ENCODE assay signal across 8 cellular contexts in the genomic region with DNA sequence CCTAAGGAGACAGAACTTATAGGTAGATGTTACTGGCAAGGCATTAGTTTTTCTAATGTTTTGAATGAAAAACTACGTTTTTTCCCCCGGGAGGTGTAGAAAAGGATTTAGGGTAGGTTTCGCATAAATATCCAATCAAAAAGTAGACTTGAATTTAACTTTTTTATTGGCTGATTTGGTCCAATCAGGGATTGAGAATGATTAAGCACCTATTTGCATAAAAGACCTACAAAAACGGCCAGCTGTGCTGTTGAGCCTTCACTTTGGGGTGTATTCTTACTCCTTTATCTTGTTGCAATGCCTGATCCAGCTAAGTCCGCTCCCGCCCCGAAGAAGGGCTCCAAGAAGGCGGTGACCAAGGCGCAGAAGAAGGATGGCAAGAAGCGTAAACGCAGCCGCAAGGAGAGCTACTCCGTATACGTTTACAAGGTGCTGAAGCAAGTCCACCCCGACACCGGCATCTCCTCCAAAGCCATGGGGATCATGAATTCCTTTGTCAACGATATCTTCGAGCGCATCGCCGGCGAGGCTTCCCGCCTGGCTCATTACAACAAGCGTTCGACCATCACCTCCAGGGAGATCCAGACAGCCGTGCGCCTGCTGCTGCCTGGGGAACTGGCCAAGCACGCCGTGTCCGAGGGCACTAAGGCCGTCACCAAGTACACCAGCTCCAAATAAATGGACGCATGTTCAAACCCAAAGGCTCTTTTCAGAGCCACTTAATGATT.
DNase-seq lines count a peak whose midpoint lies in the region; ATAC-seq and TF ChIP-seq lines count a peak whose summit lies in the region.

No MANE protein-coding gene starts in this region.

- H4K20me1 ChIP-seq in PC-3 (ENCODE audit: low read length) = no peaks in the 10 kb centered on the region

- H3K4me1 ChIP-seq in BE2C (no peaks in the 10 kb centered on the region; the same call in 1 of the 2 replicates), PC-3 (ENCODE audit: insufficient read depth, low read length) (no peaks in the 10 kb centered on the region), uterus (no peaks in the 10 kb centered on the region)

- TF ChIP-seq CTCF in BE2C (IDR thresholded peaks at IDR 0.05; ENCODE audit: low read depth, low read length) (no peak), PC-3 (conservative IDR thresholded peaks at IDR 0.05; ENCODE audit: low read depth, low read length) (no peak), fibroblast of pulmonary artery (IDR thresholded peaks at IDR 0.05; ENCODE audit: low read length, missing control alignments) (no peak), nephron progenitor cell (IDR thresholded peaks at IDR 0.05) (no peak), uterus (IDR thresholded peaks at IDR 0.05) (no peak)

- H3K4me2 ChIP-seq in PC-3 (ENCODE audit: low read length) = peak overlapping the region; percentile 76

- H3K36me3 ChIP-seq in BE2C (no peaks in the 10 kb centered on the region), PC-3 (ENCODE audit: low read depth, low read length) (no peaks in the 10 kb centered on the region), uterus (no peaks in the 10 kb centered on the region)

- H2AFZ ChIP-seq in PC-3 (ENCODE audit: low read length) = peak overlapping the region; percentile 58

- CTCF ChIA-PET in PC-3 (lab: Charles Lee) = interaction anchor here (0.5 to 1.1 kb wide), 2 partner anchors 29 to 35 kb away, joined by 3 to 5 read pairs; a partner anchor contains a TSS

- H3K4me3 ChIP-seq in BE2C (ENCODE audit: low read depth, low read length) (peak overlapping the region; percentile 85), PC-3 (ENCODE audit: low read length) (peak overlapping the region; percentile 69), fibroblast of pulmonary artery (replicated peaks; ENCODE audit: low read depth, low read length) (peak overlapping the region; percentile 63), uterus (peak overlapping the region; percentile 7 to 30)

- H3K9me3 ChIP-seq in BE2C (no peaks in the 10 kb centered on the region), PC-3 (ENCODE audit: low read length) (no peaks in the 10 kb centered on the region), uterus (no peaks in the 10 kb centered on the region)

- H3K27me3 ChIP-seq in BE2C = no peaks in the 10 kb centered on the region
- no peaks in the 10 kb centered on the region for H3K27me3 ChIP-seq in PC-3 (ENCODE audit: low read length)
- H3K27me3 ChIP-seq in uterus = peaks cover 10 to 14% of the 10 kb centered on the region in 2 donors

- ATAC-seq in GM19351 (IDR thresholded peaks at IDR 0.05; ENCODE audit: unreplicated experiment) = peak; percentile 55
- peak; percentile 48 for ATAC-seq in HG03571 (IDR thresholded peaks at IDR 0.05; ENCODE audit: unreplicated experiment)
- peak; percentile 40 for ATAC-seq in PC-3

- TF ChIP-seq POLR2A in uterus (IDR thresholded peaks at IDR 0.05) = peak; percentile 52 to 84

- H3F3A ChIP-seq in PC-3 (ENCODE audit: low read length, unreplicated experiment) = no peaks in the 10 kb centered on the region

- DNase-seq in BE2C = peak; percentile 65
- peak; percentile 78 for DNase-seq in PC-3
- DNase-seq in activated T-helper 2 cell treated with anti-CD3 and anti-CD28 coated beads, Interferon-gamma antibody, Interleukin-2, Interleukin-4, amounts not matched to agents 10 μg/mL and 5 μg/mL and 100 μg/mL, durations not matched to agents 14 hours and 24 hours and 36 hours (ENCODE audit: low spot score) = peak; percentile 81
- DNase-seq in fibroblast of pulmonary artery (ENCODE audit: low read depth) = peak; percentile 96
- DNase-seq in nephron progenitor cell = peak; percentile 60
- DNase-seq in uterus = peak in 1 of 2 donors; percentile 50

- POLR2A ChIA-PET in PC-3 (lab: Charles Lee; ENCODE audit: unreplicated experiment) = interaction anchor here (0.6 to 2.3 kb wide), 4 partner anchors 18 to 127 kb away, joined by 3 to 34 read pairs (median 4); a partner anchor contains a TSS

- H3K36me3 Mint-ChIP-seq in activated T-helper 2 cell treated with anti-CD3 and anti-CD28 coated beads, Interferon-gamma antibody, Interleukin-2, Interleukin-4, amounts not matched to agents 10 μg/mL and 5 μg/mL and 100 μg/mL, durations not matched to agents 14 hours and 24 hours and 36 hours (ENCODE audit: low read depth) = no peaks in the 10 kb centered on the region
- peaks cover 5% of the 10 kb centered on the region for H3K36me3 Mint-ChIP-seq in nephron progenitor cell (ENCODE audit: low read depth)

- H3K9me2 ChIP-seq in PC-3 (replicated peaks; ENCODE audit: low read length) = no peaks in the 10 kb centered on the region

- H3K27ac Mint-ChIP-seq in activated T-helper 2 cell treated with anti-CD3 and anti-CD28 coated beads, Interferon-gamma antibody, Interleukin-2, Interleukin-4, amounts not matched to agents 10 μg/mL and 5 μg/mL and 100 μg/mL, durations not matched to agents 14 hours and 24 hours and 36 hours = peak overlapping the region; percentile 98
- H3K27ac Mint-ChIP-seq in nephron progenitor cell = peak overlapping the region; percentile 98

- H3K4me1 Mint-ChIP-seq in activated T-helper 2 cell treated with anti-CD3 and anti-CD28 coated beads, Interferon-gamma antibody, Interleukin-2, Interleukin-4, amounts not matched to agents 10 μg/mL and 5 μg/mL and 100 μg/mL, durations not matched to agents 14 hours and 24 hours and 36 hours (ENCODE audit: low read depth) = peaks cover 39% of the 10 kb centered on the region
- H3K4me1 Mint-ChIP-seq in nephron progenitor cell = peaks cover 40% of the 10 kb centered on the region

- H3K27ac ChIP-seq in PC-3 (ENCODE audit: low read length) (peak overlapping the region; percentile 73), uterus (peak overlapping the region; percentile 23 to 53)

- TSS peak; percentile 86 for BruUV-seq in PC-3 (replicated peaks; lab: Mats Ljungman, UMichigan)

- no peaks in the 10 kb centered on the region for H3K9me3 Mint-ChIP-seq in activated T-helper 2 cell treated with anti-CD3 and anti-CD28 coated beads, Interferon-gamma antibody, Interleukin-2, Interleukin-4, amounts not matched to agents 10 μg/mL and 5 μg/mL and 100 μg/mL, durations not matched to agents 14 hours and 24 hours and 36 hours
- H3K9me3 Mint-ChIP-seq in nephron progenitor cell = peaks cover 4% of the 10 kb centered on the region

- H3K27me3 Mint-ChIP-seq in activated T-helper 2 cell treated with anti-CD3 and anti-CD28 coated beads, Interferon-gamma antibody, Interleukin-2, Interleukin-4, amounts not matched to agents 10 μg/mL and 5 μg/mL and 100 μg/mL, durations not matched to agents 14 hours and 24 hours and 36 hours (ENCODE audit: low read depth) = no peaks in the 10 kb centered on the region
- no peaks in the 10 kb centered on the region for H3K27me3 Mint-ChIP-seq in nephron progenitor cell (ENCODE audit: low read depth, poor library complexity)

- H3K9ac ChIP-seq in PC-3 (ENCODE audit: low read length) = peak overlapping the region; percentile 71

- peak overlapping the region; percentile 92 for H3K4me3 Mint-ChIP-seq in activated T-helper 2 cell treated with anti-CD3 and anti-CD28 coated beads, Interferon-gamma antibody, Interleukin-2, Interleukin-4, amounts not matched to agents 10 μg/mL and 5 μg/mL and 100 μg/mL, durations not matched to agents 14 hours and 24 hours and 36 hours (ENCODE audit: low read depth)
- H3K4me3 Mint-ChIP-seq in nephron progenitor cell = peak overlapping the region; percentile 96

- peaks cover 19% of the 10 kb centered on the region for H3K79me2 ChIP-seq in PC-3 (ENCODE audit: low read length)

- intact Hi-C loops in PC-3 (cut with micrococcal nuclease) (no loop called here), uterus (cut with DNase I; ENCODE audit: low total_unique reads) (no loop called here)
- intact Hi-C loops in activated T-helper 2 cell treated with anti-CD3 and anti-CD28 coated beads, Interferon-gamma antibody, Interleukin-2, Interleukin-4, amounts not matched to agents 10 μg/mL and 5 μg/mL and 100 μg/mL, durations not matched to agents 14 hours and 24 hours and 36 hours (cut with micrococcal nuclease) = loop anchor here (1.0 to 2.0 kb wide), 3 partner anchors 17 to 34 kb away; a partner anchor contains a TSS

Comparison
In these comparisons a context has a peak if more than half of its experiments do, and no peak if none do; other contexts are left out.
1. H3K4me3 ChIP-seq: peak in every context shown above with its lines; median percentile 85 in BE2C; 69 in PC-3; 63 in fibroblast of pulmonary artery; 18 in uterus.